Comparison of ENCODE assay signal across 1 cellular context in the genomic region with DNA sequence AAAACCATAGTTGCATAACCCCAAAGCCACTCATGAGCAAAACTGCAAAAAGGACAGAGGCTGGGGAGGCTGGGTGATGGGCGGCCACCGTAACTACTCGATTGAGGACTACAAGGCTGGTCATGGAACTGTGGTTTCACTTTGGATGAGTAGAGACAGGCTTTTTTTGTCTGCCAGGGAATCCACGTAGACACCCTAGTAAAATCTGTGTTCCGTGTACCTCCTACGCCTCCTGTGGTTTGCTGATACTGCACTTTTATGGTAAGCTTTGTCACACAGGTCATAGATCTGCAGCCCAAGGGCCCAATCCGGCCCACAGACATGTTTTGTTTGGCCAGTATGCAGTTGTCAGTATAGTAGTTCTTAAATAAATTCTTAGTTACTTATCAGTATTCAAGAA.
A peak's percentile ranks its signal among the peaks of the same experiment; 100 is the strongest.
TF ChIP-seq lines count a peak whose summit lies in the region.

No MANE protein-coding gene starts in this region.

TF ChIP-seq in IMR-90, 13 proteins besides CTCF, POLR2A, EP300 and RAD21:
- TF ChIP-seq MAFK (IDR thresholded peaks at IDR 0.05; ENCODE audit: low read depth, low read length), result peak; percentile 76
- no peak for TF ChIP-seq CHD1 (IDR thresholded peaks at IDR 0.05; ENCODE audit: low read depth, low read length)
